ENCODE assay signal across 14 cellular contexts in genomic region chr7:23476286-23477169, GRCh38. TPM values are rescaled to one million over a fixed set of nuclear protein-coding genes. Genes with fewer than 3 reads are reported as not detected.
A peak's percentile ranks its signal among the peaks of the same experiment; 100 is the strongest.
DNase-seq lines count a peak whose midpoint lies in the region; ATAC-seq and TF ChIP-seq lines count a peak whose summit lies in the region.
"Had no signal": no experiment of that assay in that cellular context is flagged by ENCODE, and none has a peak within 500 bp of the region (broad histone marks: within the 10 kb centered on the region; RNA-seq: fewer than 3 reads in every experiment).

No MANE protein-coding gene starts in this region.

- intact Hi-C loops in PC-9 (cut with micrococcal nuclease; ENCODE audit: unreplicated experiment), result loop anchor here (10.0 kb wide), 3 partner anchors 238 to 1098 kb away; partner anchors contain the start of genes PALS2, STK31 and TOMM7
- intact Hi-C loops in testis (cut with DNase I; ENCODE audit: low total_unique reads), result no loop called here
- intact Hi-C loops in natural killer cell (cut with micrococcal nuclease), result no loop called here

- no peak overlapping the region for H3K4me3 Mint-ChIP-seq in natural killer cell treated with Interleukin-12 subunit alpha and Interleukin-12 subunit beta and Interleukin-15 and Interleukin-18, amount 100 ng/mL, for 72 hours
- H3K4me3 Mint-ChIP-seq in natural killer cell, result no peak overlapping the region
- H3K4me3 Mint-ChIP-seq: T-helper 17 cell had no signal

- H3K4me3 ChIP-seq in HEK293 (ENCODE audit: low read depth, low read length) (peak overlapping the region; percentile 2), PC-9 (peak overlapping the region; percentile 73), iPS-15b (ENCODE audit: low read depth, low read length) (peak overlapping the region; percentile 79), testis (no peak overlapping the region)

- TF ChIP-seq POLR2A in testis (IDR thresholded peaks at IDR 0.05), result no peak

- peaks cover 11 to 15% of the 10 kb centered on the region in 2 donors for H3K4me1 Mint-ChIP-seq in natural killer cell treated with Interleukin-12 subunit alpha and Interleukin-12 subunit beta and Interleukin-15 and Interleukin-18, amount 100 ng/mL, for 72 hours (ENCODE audit: low read depth in 2 of 2)
- peaks cover 9 to 14% of the 10 kb centered on the region in 2 donors for H3K4me1 Mint-ChIP-seq in natural killer cell

- H3K36me3 Mint-ChIP-seq in natural killer cell treated with Interleukin-12 subunit alpha and Interleukin-12 subunit beta and Interleukin-15 and Interleukin-18, amount 100 ng/mL, for 72 hours, result peaks cover 7% of the 10 kb centered on the region
- H3K36me3 Mint-ChIP-seq in natural killer cell, result no peaks in the 10 kb centered on the region

- H3F3A ChIP-seq in PC-9 (ENCODE audit: insufficient read depth, low read depth), result peaks cover 23% of the 10 kb centered on the region

- peak overlapping the region; percentile 42 for H3K9ac ChIP-seq in iPS-15b (ENCODE audit: low read depth, low read length)

- no peaks in the 10 kb centered on the region for H3K9me3 Mint-ChIP-seq in natural killer cell treated with Interleukin-12 subunit alpha and Interleukin-12 subunit beta and Interleukin-15 and Interleukin-18, amount 100 ng/mL, for 72 hours
- no peaks in the 10 kb centered on the region for H3K9me3 Mint-ChIP-seq in natural killer cell

- H3K79me2 ChIP-seq in PC-9 (ENCODE audit: low read depth), result peaks cover 60% of the 10 kb centered on the region

- no peak for ATAC-seq in natural killer cell treated with Interleukin-12 subunit alpha and Interleukin-12 subunit beta and Interleukin-15 and Interleukin-18, amount 100 ng/mL, for 72 hours
- ATAC-seq in natural killer cell, result no peak
- ATAC-seq: right cardiac atrium, T-helper 17 cell had no signal

- peak overlapping the region; percentile 93 for H3K4me2 ChIP-seq in PC-9

- H3K27me3 Mint-ChIP-seq in natural killer cell treated with Interleukin-12 subunit alpha and Interleukin-12 subunit beta and Interleukin-15 and Interleukin-18, amount 100 ng/mL, for 72 hours, result peaks cover 32 to 66% of the 10 kb centered on the region in 2 donors
- H3K27me3 Mint-ChIP-seq in natural killer cell (ENCODE audit: low read depth in 2 of 2), result peaks cover 52 to 71% of the 10 kb centered on the region in 2 donors

- TF ChIP-seq CTCF in HEK293 (tag by site-specific recombination; IDR thresholded peaks at IDR 0.05) (no peak), PC-9 (conservative IDR thresholded peaks at IDR 0.05) (no peak), testis (IDR thresholded peaks at IDR 0.05) (no peak), natural killer cell (IDR thresholded peaks at IDR 0.05) (no peak)

- no peaks in the 10 kb centered on the region for H3K9me2 ChIP-seq in PC-9 (ENCODE audit: insufficient read depth)

- H3K36me3 ChIP-seq in HEK293 (ENCODE audit: control insufficient read depth in 2 of 2, insufficient read depth in 1 of 2, low read length in 2 of 2) (no peaks in the 10 kb centered on the region), PC-9 (ENCODE audit: low read depth) (no peaks in the 10 kb centered on the region), iPS-15b (ENCODE audit: control insufficient read depth, insufficient read depth, low read length) (no peaks in the 10 kb centered on the region), testis (ENCODE audit: low read depth, missing control alignments) (no peaks in the 10 kb centered on the region)

- H3K4me1 ChIP-seq in HEK293 (ENCODE audit: control insufficient read depth, insufficient read depth, low read length) (peaks cover 28% of the 10 kb centered on the region), PC-9 (replicated peaks; ENCODE audit: insufficient read depth) (peaks cover 39% of the 10 kb centered on the region), iPS-15b (ENCODE audit: control insufficient read depth, insufficient read depth, low read length) (peaks cover 3% of the 10 kb centered on the region), testis (no peaks in the 10 kb centered on the region)

- H2AFZ ChIP-seq in PC-9, result no peak overlapping the region

- CTCF ChIA-PET in HEK293 (lab: Yijun Ruan, JAX), result interaction anchor here (0.6 to 0.9 kb wide), 2 partner anchors 24 to 53 kb away, joined by 3 to 4 read pairs; no protein-coding TSS in a partner anchor
- CTCF ChIA-PET in PC-9 (lab: Charles Lee), result no interaction called here

- H3K9me3 ChIP-seq in HEK293 (ENCODE audit: control insufficient read depth, insufficient read depth, low read depth, low read length) (no peaks in the 10 kb centered on the region), PC-9 (ENCODE audit: insufficient read depth, low read depth) (no peaks in the 10 kb centered on the region), iPS-15b (ENCODE audit: control insufficient read depth, insufficient read depth, low read length) (no peaks in the 10 kb centered on the region), testis (no peaks in the 10 kb centered on the region)

- H4K20me1 ChIP-seq in PC-9 (ENCODE audit: insufficient read depth), result no peaks in the 10 kb centered on the region

- peak; percentile 62 for DNase-seq in DMS 273 (lab: John Stamatoyannopoulos, UW; ENCODE audit: unreplicated experiment)
- no peak for DNase-seq in PC-9
- no peak for DNase-seq in natural killer cell treated with Interleukin-12 subunit alpha and Interleukin-12 subunit beta and Interleukin-15 and Interleukin-18, amount 100 ng/mL, for 72 hours (ENCODE audit: low spot score)
- no peak for DNase-seq in testis
- no peak for DNase-seq in stimulated activated CD4-positive, alpha-beta T cell treated with anti-CD3 and anti-CD28 coated beads, Interleukin-1b, Interleukin-23, amount 100 ng/mL, for 48 hours
- DNase-seq in natural killer cell, result no peak
- DNase-seq: activated CD4-positive, alpha-beta T cell treated with anti-CD3 and anti-CD28 coated beads, Interleukin-2, amount 50 U/mL, for 48 hours; central memory CD4-positive, alpha-beta T cell; NCI-H774; right cardiac atrium; T-helper 17 cell had no signal

- POLR2A ChIA-PET in HEK293 (lab: Yijun Ruan, JAX) (interaction anchor here (1.4 kb wide), 1 partner anchor 9 kb away, joined by 10 read pairs; no protein-coding TSS in a partner anchor), PC-9 (lab: Charles Lee; ENCODE audit: unreplicated experiment) (interaction anchor here (0.6 kb wide), 1 partner anchor 1096 kb away, joined by 4 read pairs; no protein-coding TSS in a partner anchor)

- BruUV-seq in PC-9 (replicated peaks; lab: Mats Ljungman, UMichigan), result no TSS peak

- no peaks in the 10 kb centered on the region for H3K27me3 ChIP-seq in PC-9 (ENCODE audit: insufficient read depth, low read depth)
- no peaks in the 10 kb centered on the region for H3K27me3 ChIP-seq in iPS-15b (ENCODE audit: control insufficient read depth, insufficient read depth, low read length)
- no peaks in the 10 kb centered on the region for H3K27me3 ChIP-seq in testis

- H3K27ac Mint-ChIP-seq in natural killer cell treated with Interleukin-12 subunit alpha and Interleukin-12 subunit beta and Interleukin-15 and Interleukin-18, amount 100 ng/mL, for 72 hours, result no peak overlapping the region
- no peak overlapping the region for H3K27ac Mint-ChIP-seq in natural killer cell
- H3K27ac Mint-ChIP-seq: T-helper 17 cell had no signal

- H3K27ac ChIP-seq in HEK293 (ENCODE audit: extremely low read depth, low read depth, low read length) (peak overlapping the region; percentile 35; the same call in 1 of the 2 replicates), PC-9 (peak overlapping the region; percentile 78; the same call in 1 of the 2 replicates), testis (no peak overlapping the region)
- H3K27ac ChIP-seq: C4-2B had no signal

TF ChIP-seq in HEK293, 187 proteins besides CTCF, POLR2A, EP300 and RAD21 (continues in another document):
- TF ChIP-seq ZNF660 (tag by site-specific recombination; IDR thresholded peaks at IDR 0.05) (no peak), ZNF23 (tag by site-specific recombination; IDR thresholded peaks at IDR 0.05; ENCODE audit: borderline replicate concordance) (no peak), ZNF311 (tag by site-specific recombination; IDR thresholded peaks at IDR 0.05; ENCODE audit: borderline replicate concordance) (no peak), ZNF157 (tag by site-specific recombination; IDR thresholded peaks at IDR 0.05) (no peak), ZNF398 (tag by site-specific recombination; IDR thresholded peaks at IDR 0.05) (no peak)

RNA-seq across cellular contexts. Expression of gene IGF2BP3, which starts 6.2 kb away (rescaled TPM):
- total RNA-seq in PC-9 (2021), result 132 and 139 TPM in 2 replicates
- under 1 TPM; 0.31 to 0.95 TPM for total RNA-seq in natural killer cell treated with Interleukin-12 subunit alpha and Interleukin-12 subunit beta and Interleukin-15 and Interleukin-18, amount 100 ng/mL, for 72 hours
- 10 to 100 TPM; 20.1 to 36.0 TPM for total RNA-seq in testis
- polyA plus RNA-seq in testis (ENCODE audit: insufficient read depth, low read depth, low replicate concordance), result 17.8 TPM
- total RNA-seq in natural killer cell, result 1 to 10 TPM in 2 of 3 donors, not detected in 1; 1.4 to 2.9 TPM

RNA-seq across cellular contexts. Expression of gene TRA2A, which starts 55.3 kb away (rescaled TPM):
- 77.0 and 112 TPM in 2 replicates for total RNA-seq in PC-9 (2021)
- total RNA-seq in natural killer cell treated with Interleukin-12 subunit alpha and Interleukin-12 subunit beta and Interleukin-15 and Interleukin-18, amount 100 ng/mL, for 72 hours, result 100 to 1,000 TPM; 124 to 125 TPM
- total RNA-seq in testis, result 10 to 100 TPM; 62.8 to 76.1 TPM
- polyA plus RNA-seq in testis (ENCODE audit: insufficient read depth, low read depth, low replicate concordance), result 60.9 TPM
- total RNA-seq in natural killer cell, result 100 to 1,000 TPM; 269 to 385 (median 324) TPM

Comparison
In these comparisons a context has a peak if more than half of its experiments do, and no peak if none do; other contexts are left out.
1. H3K27ac ChIP-seq: peak in HEK293 (single experiment) and PC-9 (single experiment); none in testis (0 of 2).
2. H3K4me3 ChIP-seq: peak in HEK293 (single experiment), PC-9 (single experiment) and iPS-15b (single experiment); none in testis (0 of 2).
3. RNA of gene IGF2BP3, which starts 6.2 kb away (total RNA-seq): 132 to 139 TPM in PC-9 and 20.1 to 36.0 TPM in testis; 1.4 to 2.9 TPM in natural killer cell and 0.31 to 0.95 TPM in natural killer cell treated with Interleukin-12 subunit alpha and Interleukin-12 subunit beta and Interleukin-15 and Interleukin-18, amount 100 ng/mL, for 72 hours; every median in the first group is over 4 times any median in the second.